In the genomic region with DNA sequence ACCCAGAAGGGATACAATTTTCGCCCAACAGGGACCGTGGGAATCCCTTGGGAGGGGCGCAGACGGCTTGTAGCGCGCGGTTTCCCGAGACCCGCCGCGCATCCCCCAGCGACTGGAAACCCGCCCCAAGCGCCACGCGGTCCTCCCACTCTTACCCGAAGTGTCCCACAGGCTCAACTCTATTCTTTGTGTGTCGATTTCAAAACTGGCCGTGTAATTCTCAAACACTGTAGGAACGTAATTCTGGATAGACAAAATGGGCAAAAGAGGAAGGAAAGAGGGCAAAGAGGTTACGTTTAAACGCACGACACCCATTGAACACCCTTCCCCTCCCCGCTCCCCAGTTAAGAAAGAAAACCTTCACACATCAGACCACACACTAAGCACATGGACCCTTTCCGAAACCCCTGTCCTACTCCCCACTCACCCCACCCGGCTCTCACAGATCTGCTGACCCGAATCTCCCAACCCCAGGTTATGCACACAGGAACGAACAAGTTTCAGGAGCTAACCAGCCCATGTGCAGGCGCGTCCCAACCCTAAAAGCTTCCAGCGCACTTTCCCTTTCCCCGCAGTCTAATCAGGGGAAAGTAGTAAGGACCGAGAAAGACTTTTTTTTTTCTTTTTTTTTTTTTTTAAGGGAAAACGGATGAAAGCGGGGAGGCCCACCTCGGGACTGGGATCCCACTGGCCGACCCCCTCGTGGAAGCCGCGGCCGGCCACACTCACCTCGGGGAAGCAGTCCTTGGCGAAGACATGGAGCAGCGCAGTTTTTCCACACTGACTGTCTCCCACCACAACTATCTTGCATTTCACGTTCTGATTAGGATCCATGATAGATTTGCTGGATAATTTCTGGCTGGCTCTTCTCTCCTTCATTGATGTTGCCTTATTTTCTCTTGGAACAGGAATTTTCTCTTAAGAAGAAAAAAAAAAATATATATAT, we compare ENCODE assay signal across 8 cellular contexts. TPM values are rescaled to one million over a fixed set of nuclear protein-coding genes. Genes with fewer than 3 reads are reported as not detected.
DNase-seq lines count a peak whose midpoint lies in the region; ATAC-seq and TF ChIP-seq lines count a peak whose summit lies in the region.

No MANE protein-coding gene starts in this region.

- H3K36me3 Mint-ChIP-seq in naive thymus-derived CD4-positive, alpha-beta T cell: peaks cover 0 to 3% (median 0%) of the 10 kb centered on the region in 5 donors

- H3K4me1 ChIP-seq in Panc1 (ENCODE audit: control insufficient read depth, insufficient read depth, low read length) (peaks cover 26% of the 10 kb centered on the region), esophagus (ENCODE audit: control insufficient read depth in 2 of 2, insufficient read depth in 2 of 2, low read length in 1 of 2) (no peaks in the 10 kb centered on the region), OCI-LY7 (ENCODE audit: insufficient read depth, low read length, poor library complexity, severe bottlenecking) (no peaks in the 10 kb centered on the region)
- no peaks in the 10 kb centered on the region for H3K4me1 ChIP-seq in naive thymus-derived CD4-positive, alpha-beta T cell (ENCODE audit: control insufficient read depth in 2 of 2, insufficient read depth in 2 of 2, low read length in 2 of 2)

- H3K36me3 ChIP-seq in Panc1 (ENCODE audit: control insufficient read depth, insufficient read depth, low read length): peaks cover 3% of the 10 kb centered on the region
- no peaks in the 10 kb centered on the region for H3K36me3 ChIP-seq in esophagus (ENCODE audit: control insufficient read depth in 2 of 2, insufficient read depth in 2 of 2, low read length in 1 of 2)
- H3K36me3 ChIP-seq in naive thymus-derived CD4-positive, alpha-beta T cell (ENCODE audit: control insufficient read depth in 2 of 3, insufficient read depth in 3 of 3, low read length in 3 of 3): no peaks in the 10 kb centered on the region
- no peaks in the 10 kb centered on the region for H3K36me3 ChIP-seq in OCI-LY7 (ENCODE audit: insufficient read depth, low read length)

- H3K27me3 Mint-ChIP-seq in naive thymus-derived CD4-positive, alpha-beta T cell: peaks cover 56 to 60% (median 60%) of the 10 kb centered on the region in 5 donors

- H2AFZ ChIP-seq in OCI-LY7 (ENCODE audit: low read length): no peak overlapping the region

- H3K27ac ChIP-seq in Panc1 (ENCODE audit: low read length) (peak overlapping the region; percentile 92), esophagus (ENCODE audit: low read depth in 2 of 2, low read length in 1 of 2) (peak overlapping the region; percentile 97 to 100), OCI-LY7 (ENCODE audit: low read depth, low read length, poor library complexity, severe bottlenecking) (no peak overlapping the region)
- no peak overlapping the region for H3K27ac ChIP-seq in naive thymus-derived CD4-positive, alpha-beta T cell (ENCODE audit: low read depth, low read length)

- no peaks in the 10 kb centered on the region; the same call in 1 of the 2 replicates for H3K27me3 ChIP-seq in Panc1 (ENCODE audit: control insufficient read depth, insufficient read depth, low read length)
- H3K27me3 ChIP-seq in esophagus (ENCODE audit: control insufficient read depth in 1 of 2, insufficient read depth in 2 of 2, low read length in 2 of 2): no peaks in the 10 kb centered on the region
- H3K27me3 ChIP-seq in naive thymus-derived CD4-positive, alpha-beta T cell (ENCODE audit: control insufficient read depth in 2 of 2, insufficient read depth in 2 of 2, low read length in 2 of 2): peaks cover 0 to 3% of the 10 kb centered on the region in 2 donors

- POLR2A ChIA-PET in Panc1 (lab: Charles Lee) (no interaction called here), OCI-LY7 (lab: Charles Lee) (no interaction called here)
- POLR2A ChIA-PET in naive thymus-derived CD4-positive, alpha-beta T cell (lab: Charles Lee): no interaction called here

- H3K79me2 ChIP-seq in OCI-LY7 (ENCODE audit: insufficient read depth, low read depth, low read length): no peaks in the 10 kb centered on the region

- H3K27ac Mint-ChIP-seq in naive thymus-derived CD4-positive, alpha-beta T cell: no peak overlapping the region

- H3K4me2 ChIP-seq in OCI-LY7 (ENCODE audit: low read length): no peak overlapping the region

- no peaks in the 10 kb centered on the region for H3K9me2 ChIP-seq in OCI-LY7 (ENCODE audit: insufficient read depth, low read length)

- DNase-seq in NCI-H510A treated with DMSO at 0.1 percent for 48 hours (lab: John Stamatoyannopoulos, UW) (peak; percentile 25), NCI-H510A (lab: John Stamatoyannopoulos, UW) (no peak), Panc1 (ENCODE audit: low read depth, low spot score) (no peak), OCI-LY7 (ENCODE audit: low spot score) (no peak)
- no peak for DNase-seq in naive thymus-derived CD4-positive, alpha-beta T cell

- peaks cover 5 to 19% (median 15%) of the 10 kb centered on the region in 7 donors for H3K4me1 Mint-ChIP-seq in naive thymus-derived CD4-positive, alpha-beta T cell

- CTCF ChIA-PET in Panc1 (lab: Charles Lee) (no interaction called here), OCI-LY7 (lab: Charles Lee; ENCODE audit: unreplicated experiment) (no interaction called here)
- CTCF ChIA-PET in naive thymus-derived CD4-positive, alpha-beta T cell (lab: Charles Lee): no interaction called here

- peaks cover 0 to 6% (median 0%) of the 10 kb centered on the region in 11 donors for H3K9me3 Mint-ChIP-seq in naive thymus-derived CD4-positive, alpha-beta T cell

- ATAC-seq in Panc1 (peak; percentile 2), GM21528 (IDR thresholded peaks at IDR 0.05; ENCODE audit: low FRiP score, unreplicated experiment) (no peak), GM21447 (IDR thresholded peaks at IDR 0.05; ENCODE audit: unreplicated experiment) (no peak)
- no peak for ATAC-seq in naive thymus-derived CD4-positive, alpha-beta T cell

- TF ChIP-seq CTCF in Panc1 (IDR thresholded peaks at IDR 0.05): no peak
- no peak for TF ChIP-seq CTCF in OCI-LY7 (conservative IDR thresholded peaks at IDR 0.05; ENCODE audit: low read length)

- WGBS in esophagus, 2 donors: 1% methylated on average over 43 to 45 of the region's 45 CpGs

- peak overlapping the region; percentile 88 to 89 for H3K4me3 ChIP-seq in Panc1 (ENCODE audit: low read depth in 2 of 2, low read length in 2 of 2)
- peak overlapping the region; percentile 82 to 97 for H3K4me3 ChIP-seq in esophagus (ENCODE audit: low read depth in 1 of 2, low read length in 2 of 2)
- H3K4me3 ChIP-seq in naive thymus-derived CD4-positive, alpha-beta T cell (ENCODE audit: low read length): no peak overlapping the region
- no peak overlapping the region for H3K4me3 ChIP-seq in OCI-LY7 (ENCODE audit: low read depth, low read length, poor library complexity, severe bottlenecking)

- no peaks in the 10 kb centered on the region for H4K20me1 ChIP-seq in OCI-LY7 (ENCODE audit: insufficient read depth, low read length)

- BruUV-seq in Panc1 (replicated peaks; lab: Mats Ljungman, UMichigan) (TSS peak; percentile 77), OCI-LY7 (replicated peaks; lab: Mats Ljungman, UMichigan) (no TSS peak)

- H3K9me3 ChIP-seq in Panc1 (ENCODE audit: control insufficient read depth, insufficient read depth, low read depth, low read length) (no peaks in the 10 kb centered on the region), esophagus (ENCODE audit: control insufficient read depth in 2 of 2, insufficient read depth in 1 of 2, low read depth in 1 of 2, low read length in 1 of 2) (no peaks in the 10 kb centered on the region), OCI-LY7 (ENCODE audit: low read length) (no peaks in the 10 kb centered on the region)
- H3K9me3 ChIP-seq in naive thymus-derived CD4-positive, alpha-beta T cell (ENCODE audit: control insufficient read depth in 2 of 3, low read length in 3 of 3): no peaks in the 10 kb centered on the region

- intact Hi-C loops in Panc1 (cut with micrococcal nuclease; ENCODE audit: unreplicated experiment) (loop anchor here (5.0 to 10.0 kb wide), 3 partner anchors 302 to 750 kb away; no protein-coding TSS in a partner anchor), OCI-LY7 (cut with micrococcal nuclease; ENCODE audit: unreplicated experiment) (loop anchor here (10.0 kb wide), 1 partner anchor 892 kb away; no protein-coding TSS in a partner anchor)
- intact Hi-C loops in naive thymus-derived CD4-positive, alpha-beta T cell (cut with micrococcal nuclease): loop anchor here in 1 of 2 donors (1.0 to 5.0 kb wide), 2 partner anchors 750 to 890 kb away; no protein-coding TSS in a partner anchor

- peak overlapping the region in 7 of 10 donors; percentile 8 to 73 (median 49) for H3K4me3 Mint-ChIP-seq in naive thymus-derived CD4-positive, alpha-beta T cell

- in situ Hi-C loops in Panc1 (cut with HindIII; ENCODE audit: low pct_unique_long_range_greater_than_20kb, low sequenced_read_pairs): no loop called here

RNA-seq across cellular contexts. Expression of a gene that starts 0.7 kb away (rescaled TPM):
- total RNA-seq in Panc1 (2021; ENCODE audit: unreplicated experiment) (45.3 TPM), OCI-LY7 (2022) (not detected in 2 replicates)
- polyA plus RNA-seq in Panc1 (2012; ENCODE audit: insufficient read length): 26.0 TPM
- polyA plus RNA-seq in esophagus: 100 to 1,000 TPM in 1 of 2 donors, 10 to 100 TPM in 1; 47.6 to 151 TPM
- not detected for total RNA-seq in naive thymus-derived CD4-positive, alpha-beta T cell
- polyA plus RNA-seq in naive thymus-derived CD4-positive, alpha-beta T cell: not detected
- not detected in 2 replicates for total RNA-seq in OCI-LY7 (2014; rRNA removed; shearing (Covaris generic))

Comparison
In these comparisons a context has a peak if more than half of its experiments do, and no peak if none do; other contexts are left out.
1. H3K27ac ChIP-seq: peak in Panc1 (single experiment) and esophagus (2 of 2); none in naive thymus-derived CD4-positive, alpha-beta T cell (single experiment) and OCI-LY7 (single experiment).
2. H3K4me3 ChIP-seq: peak in Panc1 (2 of 2) and esophagus (2 of 2); none in naive thymus-derived CD4-positive, alpha-beta T cell (single experiment) and OCI-LY7 (single experiment).
3. RNA of a gene that starts 0.7 kb away (total RNA-seq): 45.3 TPM in Panc1 (single experiment); not detected in naive thymus-derived CD4-positive, alpha-beta T cell and not detected in OCI-LY7; every median in the first group is over 10 times any median in the second.